8 cellular contexts compared by ENCODE assay signal in the genomic region with DNA sequence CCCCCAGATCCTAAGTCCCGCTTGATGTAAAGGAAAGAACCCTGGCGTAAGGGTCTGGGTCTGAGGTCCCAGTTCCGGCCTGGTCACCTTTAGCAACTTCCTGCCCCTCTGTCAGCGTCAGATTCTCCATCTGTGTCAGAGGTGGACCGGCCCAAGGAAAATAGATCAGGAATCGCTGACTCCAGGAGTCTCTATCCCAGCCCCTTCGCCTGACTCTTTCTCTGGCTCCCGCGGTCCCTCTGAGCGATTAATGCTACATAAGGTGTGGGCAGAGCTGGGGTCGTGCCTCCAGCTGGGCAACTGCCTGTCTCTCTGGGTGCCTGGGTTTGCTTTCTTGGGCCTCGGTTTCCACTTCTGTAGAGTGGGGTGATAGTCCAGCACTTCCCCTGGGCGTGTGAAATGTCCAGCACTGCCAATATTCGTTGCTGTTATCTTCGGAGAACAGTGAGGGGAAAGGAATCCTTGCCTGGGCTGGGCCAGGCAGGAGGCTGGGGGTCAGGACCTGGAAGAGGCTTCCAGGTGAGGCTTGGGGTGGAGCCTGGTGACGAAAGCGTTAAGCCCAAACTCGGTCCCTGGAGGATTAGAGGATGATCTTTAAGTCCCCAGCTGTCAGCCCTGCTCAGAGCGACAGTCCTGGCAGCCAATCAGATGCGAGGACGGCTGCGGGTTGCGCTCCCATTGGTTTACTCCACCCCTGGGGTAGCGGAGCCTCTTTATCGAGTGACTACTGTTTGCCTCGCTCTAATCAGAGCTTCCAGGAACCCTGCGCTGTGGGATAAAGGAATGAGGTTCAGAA. TPM values are rescaled to one million over a fixed set of nuclear protein-coding genes. Genes with fewer than 3 reads are reported as not detected.
A peak's percentile ranks its signal among the peaks of the same experiment; 100 is the strongest.
DNase-seq lines count a peak whose midpoint lies in the region; ATAC-seq and TF ChIP-seq lines count a peak whose summit lies in the region.

No MANE protein-coding gene starts in this region.

- intact Hi-C loops in left ventricle myocardium superior (cut with micrococcal nuclease): no loop called here
- intact Hi-C loops in prostate gland (cut with DNase I): no loop called here
- intact Hi-C loops in upper lobe of right lung (cut with DNase I): no loop called here

- H3K36me3 ChIP-seq in prostate gland (no peaks in the 10 kb centered on the region), upper lobe of right lung (peaks cover 24% of the 10 kb centered on the region)

- H3K4me1 ChIP-seq in prostate gland (replicated peaks): peaks cover 3% of the 10 kb centered on the region
- H3K4me1 ChIP-seq in upper lobe of right lung: peaks cover 37% of the 10 kb centered on the region

- H3K27ac ChIP-seq in prostate gland: peak overlapping the region in 1 of 2 donors; percentile 6
- H3K27ac ChIP-seq in upper lobe of right lung: peak overlapping the region; percentile 58

- H3K4me3 ChIP-seq in prostate gland: peak overlapping the region; percentile 28 to 43
- H3K4me3 ChIP-seq in upper lobe of right lung: peak overlapping the region; percentile 60

- H3K9me3 ChIP-seq in prostate gland (no peaks in the 10 kb centered on the region), upper lobe of right lung (no peaks in the 10 kb centered on the region)

- ATAC-seq in HG02642 (IDR thresholded peaks at IDR 0.05; ENCODE audit: poor library complexity, unreplicated experiment): peak; percentile 39
- peak; percentile 80 for ATAC-seq in left ventricle myocardium superior
- peak; percentile 74 for ATAC-seq in upper lobe of right lung

- TF ChIP-seq POLR2A in prostate gland (IDR thresholded peaks at IDR 0.05): no peak

- TF ChIP-seq CTCF in prostate gland (IDR thresholded peaks at IDR 0.05) (no peak), upper lobe of right lung (IDR thresholded peaks at IDR 0.05) (no peak)

- no peaks in the 10 kb centered on the region for H3K27me3 ChIP-seq in prostate gland (replicated peaks; ENCODE audit: insufficient read depth)
- H3K27me3 ChIP-seq in upper lobe of right lung: no peaks in the 10 kb centered on the region

- DNase-seq in EH (ENCODE audit: low read depth) (peak; percentile 94), NCI-H146 treated with DMSO at 0.1 percent for 48 hours (lab: John Stamatoyannopoulos, UW; ENCODE audit: unreplicated experiment) (peak; percentile 44), T-helper 2 cell (peak; percentile 73 to 97 (median 88)), amygdala (lab: John Stamatoyannopoulos, UW) (peak; percentile 18 to 94 (median 76)), left ventricle myocardium superior (peak; percentile 93), prostate gland (ENCODE audit: low spot score) (peak; percentile 91), upper lobe of right lung (peak; percentile 95)

- 4% methylated on average over 27 of the region's 27 CpGs for WGBS in prostate gland

RNA-seq across cellular contexts. Expression of a gene that starts 0.8 kb away (rescaled TPM):
- total RNA-seq in left ventricle myocardium superior: 9.4 TPM
- total RNA-seq in prostate gland: 10 to 100 TPM; 16.2 to 25.1 TPM
- 51.0 TPM for total RNA-seq in upper lobe of right lung

RNA-seq across cellular contexts. Expression of a gene that starts 14.3 kb away (rescaled TPM):
- total RNA-seq in left ventricle myocardium superior: 94.0 TPM
- 100 to 1,000 TPM in 1 of 2 donors, 10 to 100 TPM in 1; 82.9 to 101 TPM for total RNA-seq in prostate gland
- total RNA-seq in upper lobe of right lung: 220 TPM

RNA-seq across cellular contexts. Expression of a gene that starts 19.4 kb away (rescaled TPM):
- not detected for total RNA-seq in left ventricle myocardium superior
- total RNA-seq in prostate gland: not detected
- total RNA-seq in upper lobe of right lung: not detected

RNA-seq across cellular contexts. Expression of a gene that starts 19.8 kb away (rescaled TPM):
- 122 TPM for total RNA-seq in left ventricle myocardium superior
- 100 to 1,000 TPM; 216 to 377 TPM for total RNA-seq in prostate gland
- 167 TPM for total RNA-seq in upper lobe of right lung

RNA-seq across cellular contexts. Expression of a gene that starts 26.3 kb away (rescaled TPM):
- 6.0 TPM for total RNA-seq in left ventricle myocardium superior
- total RNA-seq in prostate gland: 10 to 100 TPM in 1 of 2 donors, 1 to 10 TPM in 1; 8.9 to 26.2 TPM
- 98.2 TPM for total RNA-seq in upper lobe of right lung

Comparison
In these comparisons a context has a peak if more than half of its experiments do, and no peak if none do; other contexts are left out.
1. DNase-seq: peak in every context shown above with its lines; median percentile 95 in upper lobe of right lung; 94 in EH; 93 in left ventricle myocardium superior; 91 in prostate gland; 88 in T-helper 2 cell; 76 in amygdala; 44 in NCI-H146 treated with DMSO at 0.1 percent for 48 hours.